ENCODE assay signal across 8 cellular contexts in the genomic region with DNA sequence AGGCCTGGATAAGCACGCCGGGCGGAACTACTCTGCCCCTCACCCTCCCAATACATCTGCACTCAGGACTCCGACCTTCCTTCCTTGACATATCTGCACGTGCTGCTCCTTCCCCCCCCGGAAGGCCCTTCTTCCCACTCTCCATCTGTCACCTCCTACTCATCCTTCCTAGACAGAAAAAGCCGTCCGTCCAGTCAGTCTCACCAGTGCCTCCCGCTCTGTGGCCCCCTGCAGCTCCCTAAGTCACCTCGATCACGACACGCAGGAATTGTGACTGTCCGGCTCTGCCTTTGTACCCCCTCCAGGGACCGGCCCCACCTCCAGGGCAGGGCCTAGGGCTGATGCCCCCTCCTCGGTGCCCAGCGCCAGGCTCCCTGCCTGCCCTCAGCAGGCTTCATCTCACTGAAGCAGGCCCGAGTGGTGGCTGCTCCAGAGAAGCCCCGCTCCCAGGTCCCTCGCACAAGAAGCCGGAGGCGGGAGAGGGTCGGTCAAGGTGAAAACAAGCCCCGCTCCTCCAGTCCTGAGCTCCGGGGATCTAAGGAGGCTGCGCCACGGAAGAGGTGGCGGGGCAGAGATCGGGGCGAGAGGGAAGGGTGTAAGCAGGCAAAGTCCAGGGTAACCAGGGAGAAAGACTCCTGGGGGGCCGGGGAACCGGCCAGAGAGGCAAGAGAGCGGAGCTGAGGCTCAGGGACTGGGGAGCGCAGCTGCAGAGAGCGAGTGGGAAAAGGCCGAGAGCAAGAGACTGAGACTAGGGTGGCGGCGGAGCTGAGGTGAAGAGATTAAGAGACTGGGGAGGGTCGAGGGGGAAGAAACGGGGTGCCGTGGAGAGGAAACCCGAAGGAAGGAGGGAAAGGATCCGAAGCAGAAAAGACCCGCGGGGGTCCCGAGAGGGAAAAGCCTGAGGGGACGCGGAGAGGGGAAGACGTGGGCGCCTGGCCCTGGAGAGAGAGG. TPM values are rescaled to one million over a fixed set of nuclear protein-coding genes. Genes with fewer than 3 reads are reported as not detected.
DNase-seq lines count a peak whose midpoint lies in the region; ATAC-seq and TF ChIP-seq lines count a peak whose summit lies in the region.

No MANE protein-coding gene starts in this region.

- CTCF ChIA-PET in WTC11 (lab: Charles Lee), result interaction anchor here (0.6 to 3.0 kb wide), 4 partner anchors 22 to 397 kb away, joined by 3 to 14 read pairs (median 4); a partner anchor contains a TSS

- H3K27me3 Mint-ChIP-seq in HFFc6 (ENCODE audit: insufficient read depth) (no peaks in the 10 kb centered on the region; the same call in 1 of the 2 replicates), WTC11 (ENCODE audit: low read depth) (no peaks in the 10 kb centered on the region)

- no peak for TF ChIP-seq EP300 in esophagus muscularis mucosa (IDR thresholded peaks at IDR 0.05)

- H3K4me2 ChIP-seq in osteoblast (ENCODE audit: insufficient read depth, low read length), result peak overlapping the region; percentile 86

- TF ChIP-seq POLR2A in esophagus muscularis mucosa (IDR thresholded peaks at IDR 0.05; ENCODE audit: low read depth), result no peak

- intact Hi-C loops in esophagus muscularis mucosa (cut with DNase I), result loop anchor here (5.0 kb wide), 1 partner anchor 40 kb away; no protein-coding TSS in a partner anchor

- H4K20me1 ChIP-seq in osteoblast (ENCODE audit: insufficient read depth, low read length), result peaks cover 53% of the 10 kb centered on the region

- no peak overlapping the region for H2AFZ ChIP-seq in osteoblast (ENCODE audit: low read length)

- in situ Hi-C loops in GM13977 (cut with MboI; ENCODE audit: low pct_unique_long_range_greater_than_20kb, low sequenced_read_pairs, unreplicated experiment), result no loop called here

- TF ChIP-seq CTCF in HFFc6 (IDR thresholded peaks at IDR 0.05), result no peak
- TF ChIP-seq CTCF in WTC11 (IDR thresholded peaks at IDR 0.05), result no peak
- no peak for TF ChIP-seq CTCF in esophagus muscularis mucosa (IDR thresholded peaks at IDR 0.05)
- TF ChIP-seq CTCF in osteoblast (IDR thresholded peaks at IDR 0.05; ENCODE audit: extremely low read depth, low read depth, low read length), result no peak
- no peak for TF ChIP-seq CTCF in GM13977 (IDR thresholded peaks at IDR 0.05; ENCODE audit: extremely low read depth, insufficient read depth, missing control alignments)

- peaks cover 60% of the 10 kb centered on the region for H3K79me2 ChIP-seq in osteoblast (ENCODE audit: insufficient read depth, low read length)

- H3K36me3 ChIP-seq in esophagus muscularis mucosa (peaks cover 0 to 11% (median 7%) of the 10 kb centered on the region in 4 donors), osteoblast (ENCODE audit: insufficient read depth, low read length) (peaks cover 4% of the 10 kb centered on the region)

- H3K9me3 ChIP-seq in esophagus muscularis mucosa, result no peaks in the 10 kb centered on the region
- H3K9me3 ChIP-seq in osteoblast (ENCODE audit: low read depth, low read length), result no peaks in the 10 kb centered on the region

- H3K4me1 ChIP-seq in esophagus muscularis mucosa (peaks cover 49 to 65% (median 64%) of the 10 kb centered on the region in 4 donors), osteoblast (ENCODE audit: insufficient read depth, low read length) (peaks cover 28% of the 10 kb centered on the region)

- H3K27ac ChIP-seq in esophagus muscularis mucosa (replicated peaks in 1 of 4), result peak overlapping the region; percentile 89 to 97 (median 92)
- peak overlapping the region; percentile 61 for H3K27ac ChIP-seq in osteoblast (ENCODE audit: low read depth, low read length)

- POLR2A ChIA-PET in WTC11 (lab: Charles Lee), result interaction anchor here (0.6 kb wide), 1 partner anchor 22 kb away, joined by 3 read pairs; a partner anchor contains a TSS

- ATAC-seq in WTC11 (no peak), GM21390 (IDR thresholded peaks at IDR 0.05; ENCODE audit: unreplicated experiment) (no peak), HG02938 (IDR thresholded peaks at IDR 0.05; ENCODE audit: unreplicated experiment) (no peak)

- H3K9me3 Mint-ChIP-seq in HFFc6, result no peaks in the 10 kb centered on the region
- H3K9me3 Mint-ChIP-seq in WTC11, result peaks cover 3% of the 10 kb centered on the region; the same call in 1 of the 2 replicates

- peaks cover 50% of the 10 kb centered on the region for H3K4me1 Mint-ChIP-seq in HFFc6 (ENCODE audit: low read depth)
- H3K4me1 Mint-ChIP-seq in WTC11, result peaks cover 52% of the 10 kb centered on the region

- H3K27me3 ChIP-seq in esophagus muscularis mucosa, result no peaks in the 10 kb centered on the region
- H3K27me3 ChIP-seq in osteoblast (ENCODE audit: insufficient read depth, low read length), result no peaks in the 10 kb centered on the region

- H3K27ac Mint-ChIP-seq in HFFc6, result peak overlapping the region; percentile 89
- H3K27ac Mint-ChIP-seq in WTC11, result peak overlapping the region; percentile 54

- DNase-seq in CD1c-positive myeloid dendritic cell (ENCODE audit: extremely low spot score) (peak; percentile 46), HFFc6 (no peak), WTC11 (ENCODE audit: low spot score) (no peak), esophagus muscularis mucosa (ENCODE audit: extremely low spot score) (no peak), osteoblast (ENCODE audit: insufficient read length, low spot score, missing footprints) (peak; percentile 94), GM13977 (ENCODE audit: low spot score) (no peak)

- H3K36me3 Mint-ChIP-seq in HFFc6 (ENCODE audit: low read depth) (peaks cover 25% of the 10 kb centered on the region), WTC11 (peaks cover 3% of the 10 kb centered on the region)

- 5% methylated on average over 44 of the region's 49 CpGs for WGBS in esophagus muscularis mucosa

- peak overlapping the region; percentile 94 to 99 (median 98) for H3K4me3 ChIP-seq in esophagus muscularis mucosa
- peak overlapping the region; percentile 94 for H3K4me3 ChIP-seq in osteoblast (ENCODE audit: insufficient read depth, low read length)

- H3K4me3 Mint-ChIP-seq in HFFc6, result peak overlapping the region; percentile 95
- H3K4me3 Mint-ChIP-seq in WTC11, result peak overlapping the region; percentile 95

TF ChIP-seq in WTC11, 78 proteins besides CTCF, POLR2A, EP300 and RAD21:
- TF ChIP-seq, protein P1, sequence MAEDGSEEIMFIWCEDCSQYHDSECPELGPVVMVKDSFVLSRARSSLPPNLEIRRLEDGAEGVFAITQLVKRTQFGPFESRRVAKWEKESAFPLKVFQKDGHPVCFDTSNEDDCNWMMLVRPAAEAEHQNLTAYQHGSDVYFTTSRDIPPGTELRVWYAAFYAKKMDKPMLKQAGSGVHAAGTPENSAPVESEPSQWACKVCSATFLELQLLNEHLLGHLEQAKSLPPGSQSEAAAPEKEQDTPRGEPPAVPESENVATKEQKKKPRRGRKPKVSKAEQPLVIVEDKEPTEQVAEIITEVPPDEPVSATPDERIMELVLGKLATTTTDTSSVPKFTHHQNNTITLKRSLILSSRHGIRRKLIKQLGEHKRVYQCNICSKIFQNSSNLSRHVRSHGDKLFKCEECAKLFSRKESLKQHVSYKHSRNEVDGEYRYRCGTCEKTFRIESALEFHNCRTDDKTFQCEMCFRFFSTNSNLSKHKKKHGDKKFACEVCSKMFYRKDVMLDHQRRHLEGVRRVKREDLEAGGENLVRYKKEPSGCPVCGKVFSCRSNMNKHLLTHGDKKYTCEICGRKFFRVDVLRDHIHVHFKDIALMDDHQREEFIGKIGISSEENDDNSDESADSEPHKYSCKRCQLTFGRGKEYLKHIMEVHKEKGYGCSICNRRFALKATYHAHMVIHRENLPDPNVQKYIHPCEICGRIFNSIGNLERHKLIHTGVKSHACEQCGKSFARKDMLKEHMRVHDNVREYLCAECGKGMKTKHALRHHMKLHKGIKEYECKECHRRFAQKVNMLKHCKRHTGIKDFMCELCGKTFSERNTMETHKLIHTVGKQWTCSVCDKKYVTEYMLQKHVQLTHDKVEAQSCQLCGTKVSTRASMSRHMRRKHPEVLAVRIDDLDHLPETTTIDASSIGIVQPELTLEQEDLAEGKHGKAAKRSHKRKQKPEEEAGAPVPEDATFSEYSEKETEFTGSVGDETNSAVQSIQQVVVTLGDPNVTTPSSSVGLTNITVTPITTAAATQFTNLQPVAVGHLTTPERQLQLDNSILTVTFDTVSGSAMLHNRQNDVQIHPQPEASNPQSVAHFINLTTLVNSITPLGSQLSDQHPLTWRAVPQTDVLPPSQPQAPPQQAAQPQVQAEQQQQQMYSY (CRISPR knock-in tag; IDR thresholded peaks at IDR 0.05), result 0 out of 2 replicates have a peak, but pooled peaks have one; percentile 34
- no peak for TF ChIP-seq ETV6 (CRISPR knock-in tag; IDR thresholded peaks at IDR 0.05)
- TF ChIP-seq FOXP1 (CRISPR knock-in tag; IDR thresholded peaks at IDR 0.05; ENCODE audit: borderline replicate concordance), result 0 out of 2 replicates have a peak, but pooled peaks have one; percentile 33
- TF ChIP-seq ZNF423 (CRISPR knock-in tag; IDR thresholded peaks at IDR 0.05), result no peak
TF ChIP-seq in WTC11: peak in this region for 2.

RNA-seq across cellular contexts. Expression of a gene that starts 1.1 kb away (rescaled TPM):
- 10 to 100 TPM; 85.8 to 93.7 (median 88.9) TPM for total RNA-seq in HFFc6 (2021; fragmentation: NEBNext Ultra II Directional; extraction: Animal tissue kit (Norgen Biotek cat#: 25700))
- total RNA-seq in WTC11 (2021) (78.4 to 91.8 TPM (median 83.2 TPM) in 3 replicates), esophagus muscularis mucosa (10 to 100 TPM; 37.4 to 75.5 (median 45.6) TPM), osteoblast (27.1 and 32.6 TPM in 2 replicates)

RNA-seq across cellular contexts. Expression of a gene that starts 22.2 kb away (rescaled TPM):
- total RNA-seq in HFFc6 (2021; fragmentation: NEBNext Ultra II Directional; extraction: Animal tissue kit (Norgen Biotek cat#: 25700)), result 10 to 100 TPM; 37.5 to 43.1 (median 42.5) TPM
- total RNA-seq in WTC11 (2021), result 57.1 to 65.2 TPM (median 60.9 TPM) in 3 replicates
- total RNA-seq in esophagus muscularis mucosa, result 10 to 100 TPM; 28.5 to 44.0 (median 32.2) TPM
- 20.6 and 26.4 TPM in 2 replicates for total RNA-seq in osteoblast

RNA-seq across cellular contexts. Expression of a gene that starts 26.1 kb away (rescaled TPM):
- total RNA-seq in HFFc6 (2021; fragmentation: NEBNext Ultra II Directional; extraction: Animal tissue kit (Norgen Biotek cat#: 25700)), result 10 to 100 TPM; 10.9 to 12.0 (median 11.3) TPM
- total RNA-seq in WTC11 (2021), result 49.2 to 52.4 TPM (median 49.7 TPM) in 3 replicates
- 10 to 100 TPM in 1 of 4 donors, 1 to 10 TPM in 3; 3.3 to 16.9 (median 6.7) TPM for total RNA-seq in esophagus muscularis mucosa
- total RNA-seq in osteoblast, result 1.8 and 4.0 TPM in 2 replicates

RNA-seq across cellular contexts. Expression of a gene that starts 29.2 kb away (rescaled TPM):
- total RNA-seq in HFFc6 (2021; fragmentation: NEBNext Ultra II Directional; extraction: Animal tissue kit (Norgen Biotek cat#: 25700)), result 1 to 10 TPM; 1.8 to 2.7 (median 2.0) TPM
- total RNA-seq in WTC11 (2021) (3.5 to 4.2 TPM (median 4.1 TPM) in 3 replicates), esophagus muscularis mucosa (1 to 10 TPM; 1.7 to 2.8 (median 2.4) TPM), osteoblast (1.5 and 2.5 TPM in 2 replicates)

RNA-seq across cellular contexts. Expression of a gene that starts 48.4 kb away (rescaled TPM):
- 1 to 10 TPM in 1 of 6 experiments, under 1 TPM in 5; 0.45 to 1.0 (median 0.59) TPM for total RNA-seq in HFFc6 (2021; fragmentation: NEBNext Ultra II Directional; extraction: Animal tissue kit (Norgen Biotek cat#: 25700))
- total RNA-seq in WTC11 (2021) (0.41 to 0.63 TPM (median 0.44 TPM) in 3 replicates), esophagus muscularis mucosa (1 to 10 TPM in 2 of 4 donors, under 1 TPM in 2; 0.42 to 2.7 (median 1.4) TPM), osteoblast (0.88 and 1.1 TPM in 2 replicates)

Comparison
In these comparisons a context has a peak if more than half of its experiments do, and no peak if none do; other contexts are left out.
1. DNase-seq: peak in CD1c-positive myeloid dendritic cell (single experiment) and osteoblast (single experiment); none in HFFc6 (single experiment), WTC11 (single experiment), esophagus muscularis mucosa (single experiment) and GM13977 (single experiment).